In the genomic region with DNA sequence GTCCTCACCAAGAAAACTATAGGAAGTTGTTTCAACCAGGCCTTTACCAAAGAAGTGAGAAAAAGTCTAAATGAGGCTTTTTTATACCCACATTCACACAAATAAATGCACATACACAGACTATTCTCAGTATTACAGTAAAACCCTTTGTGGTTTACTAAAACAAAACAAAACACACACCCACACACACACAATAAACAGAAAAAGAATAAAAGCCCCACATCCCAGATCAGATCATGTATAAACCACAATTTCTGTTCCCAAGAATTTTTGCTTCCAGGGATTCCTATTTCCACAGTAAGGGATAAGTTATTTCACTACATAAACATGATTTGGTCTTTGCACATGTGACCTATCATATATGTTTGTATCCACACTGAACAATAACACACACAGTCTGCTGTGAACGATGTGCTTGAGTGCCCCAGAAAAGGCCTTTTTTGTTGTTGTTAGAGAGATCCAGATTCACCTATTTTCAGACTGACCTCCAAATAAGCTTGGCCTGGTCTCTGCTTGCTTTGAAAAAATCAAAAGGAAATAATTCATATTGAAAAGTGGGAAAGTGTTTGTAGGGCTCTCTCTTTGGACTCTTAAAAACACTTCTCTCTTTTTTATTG, we compare ENCODE assay signal across 14 cellular contexts.
"Had no signal": no experiment of that assay in that cellular context is flagged by ENCODE, and none has a peak within 500 bp of the region (broad histone marks: within the 10 kb centered on the region; RNA-seq: fewer than 3 reads in every experiment).

No MANE protein-coding gene starts in this region.

- H3K36me3 Mint-ChIP-seq: naive thymus-derived CD4-positive, alpha-beta T cell; WTC11 had no signal

- H3K4me1 ChIP-seq: psoas muscle, upper lobe of right lung had no signal

- ATAC-seq: effector memory CD8-positive, alpha-beta T cell; naive thymus-derived CD4-positive, alpha-beta T cell; psoas muscle; upper lobe of right lung had no signal

- H3K36me3 ChIP-seq: upper lobe of right lung had no signal

- DNase-seq: activated CD4-positive, alpha-beta T cell treated with anti-CD3 and anti-CD28 coated beads for 48 hours; activated CD8-positive, alpha-beta memory T cell treated with anti-CD3 and anti-CD28 coated beads for 24 hours; activated naive CD4-positive, alpha-beta T cell treated with anti-CD3 and anti-CD28 coated beads for 36 hours; effector memory CD8-positive, alpha-beta T cell; kidney glomerular epithelial cell; naive thymus-derived CD4-positive, alpha-beta T cell; psoas muscle; stimulated activated CD4-positive, alpha-beta T cell treated with anti-CD3 and anti-CD28 coated beads, Interleukin-12 subunit alpha, Interleukin-12 subunit beta, amount 100 ng/mL, for 4 hours; stimulated activated naive CD4-positive, alpha-beta T cell; upper lobe of right lung had no signal

- H2AFZ ChIP-seq: hepatocyte had no signal

- H3K4me1 Mint-ChIP-seq: naive thymus-derived CD4-positive, alpha-beta T cell had no signal

- H3K79me2 ChIP-seq: hepatocyte had no signal

- H3K27ac Mint-ChIP-seq: activated naive CD4-positive, alpha-beta T cell treated with anti-CD3 and anti-CD28 coated beads for 36 hours; effector memory CD8-positive, alpha-beta T cell; naive thymus-derived CD4-positive, alpha-beta T cell; T-helper 1 cell treated with Interleukin-12 subunit alpha and Interleukin-12 subunit beta and Interleukin-4 antibody, amounts not matched to agents 30 μg/mL and 1 μg/mL, for 36 hours had no signal

- H3K27ac ChIP-seq: hepatocyte, psoas muscle, upper lobe of right lung had no signal

- H3K27me3 ChIP-seq: hepatocyte, upper lobe of right lung had no signal

- H3K4me3 Mint-ChIP-seq: activated naive CD4-positive, alpha-beta T cell treated with anti-CD3 and anti-CD28 coated beads for 36 hours; effector memory CD8-positive, alpha-beta T cell; naive thymus-derived CD4-positive, alpha-beta T cell; T-helper 1 cell treated with Interleukin-12 subunit alpha and Interleukin-12 subunit beta and Interleukin-4 antibody, amounts not matched to agents 30 μg/mL and 1 μg/mL, for 36 hours; WTC11 had no signal

- H3K4me2 ChIP-seq: hepatocyte had no signal

- H3K9me3 Mint-ChIP-seq: activated naive CD4-positive, alpha-beta T cell treated with anti-CD3 and anti-CD28 coated beads for 36 hours; T-helper 1 cell treated with Interleukin-12 subunit alpha and Interleukin-12 subunit beta and Interleukin-4 antibody, amounts not matched to agents 30 μg/mL and 1 μg/mL, for 36 hours had no signal

- H3K4me3 ChIP-seq: hepatocyte, lung, psoas muscle, upper lobe of right lung had no signal
